In genomic region chr19:6737873-6738725, GRCh38 we compare ENCODE assay signal across 8 cellular contexts. TPM values are rescaled to one million over a fixed set of nuclear protein-coding genes. Genes with fewer than 3 reads are reported as not detected.
DNase-seq lines count a peak whose midpoint lies in the region; ATAC-seq, FAIRE-seq and TF ChIP-seq lines count a peak whose summit lies in the region.

No MANE protein-coding gene starts in this region.

- peak; percentile 53 for DNase-seq in AG09319 (ENCODE audit: extremely low read depth, low read depth)
- DNase-seq in NCI-H2029 treated with DMSO at 0.1 percent for 48 hours (lab: John Stamatoyannopoulos, UW), result peak; percentile 61
- peak; percentile 82 to 97 for DNase-seq in breast epithelium (ENCODE audit: low spot score in 2 of 2)
- DNase-seq in kidney, result peak; percentile 97
- DNase-seq in stimulated activated CD4-positive, alpha-beta T cell treated with anti-CD3 and anti-CD28 coated beads, Interleukin-15, amount 100 ng/mL, for 24 hours, result peak; percentile 86

- H3K9me3 ChIP-seq in breast epithelium (no peaks in the 10 kb centered on the region), kidney (ENCODE audit: control insufficient read depth in 1 of 2, low read length in 2 of 2) (no peaks in the 10 kb centered on the region)

- H3K27me3 ChIP-seq in breast epithelium, result no peaks in the 10 kb centered on the region

- H3K4me3 ChIP-seq in breast epithelium (peak overlapping the region; percentile 26 to 97 (median 80)), kidney (ENCODE audit: low read length in 2 of 2) (peak overlapping the region; percentile 4 to 33)

- no peak for FAIRE-seq in kidney (lab: Jason Lieb, UNC)

- intact Hi-C loops in breast epithelium (cut with DNase I; ENCODE audit: low total_unique reads), result no loop called here
- intact Hi-C loops in kidney (cut with DNase I), result no loop called here

- no peak for TF ChIP-seq POLR2A in breast epithelium (IDR thresholded peaks at IDR 0.05)

- H3K9ac ChIP-seq in kidney (ENCODE audit: low read length in 2 of 2), result peak overlapping the region; percentile 30 to 71

- peak; percentile 3 for ATAC-seq in GM18907 (IDR thresholded peaks at IDR 0.05; ENCODE audit: unreplicated experiment)
- ATAC-seq in GM19467 (IDR thresholded peaks at IDR 0.05; ENCODE audit: unreplicated experiment), result no peak

- TF ChIP-seq CTCF in AG09319 (IDR thresholded peaks at IDR 0.05; ENCODE audit: low read depth, low read length), result peak; percentile 76
- peak; percentile 74 for TF ChIP-seq CTCF in VCaP (conservative IDR thresholded peaks at IDR 0.05)
- TF ChIP-seq CTCF in breast epithelium (IDR thresholded peaks at IDR 0.05), result peak; percentile 52 to 73 (median 69)
- peak; percentile 73 for TF ChIP-seq CTCF in kidney (IDR thresholded peaks at IDR 0.05; ENCODE audit: borderline replicate concordance, extremely low read depth, insufficient read depth)

- peak overlapping the region; percentile 65 for H3K27ac ChIP-seq in VCaP
- H3K27ac ChIP-seq in breast epithelium, result peak overlapping the region; percentile 96 to 99
- H3K27ac ChIP-seq in kidney (ENCODE audit: low read depth in 2 of 2, low read length in 2 of 2), result peak overlapping the region; percentile 85 to 89

- peaks cover 5 to 20% of the 10 kb centered on the region in 2 donors for H3K4me1 ChIP-seq in breast epithelium
- peaks cover 13 to 31% of the 10 kb centered on the region in 2 donors for H3K4me1 ChIP-seq in kidney (ENCODE audit: control insufficient read depth in 1 of 2, insufficient read depth in 1 of 2, low read depth in 1 of 2, low read length in 2 of 2)

- no peaks in the 10 kb centered on the region for H3K36me3 ChIP-seq in breast epithelium
- H3K36me3 ChIP-seq in kidney (ENCODE audit: control insufficient read depth in 1 of 2, insufficient read depth in 2 of 2, low read length in 2 of 2), result peaks cover 1 to 5% of the 10 kb centered on the region in 2 donors

RNA-seq across cellular contexts. Expression of gene GPR108, which starts 0.7 kb away (rescaled TPM):
- total RNA-seq in breast epithelium, result 10 to 100 TPM; 62.9 to 98.1 (median 78.0) TPM
- 113 TPM for total RNA-seq in kidney
- polyA plus RNA-seq in kidney (ENCODE audit: insufficient read depth, low read depth, low replicate concordance), result 144 TPM

RNA-seq across cellular contexts. Expression of gene TRIP10, which starts 1.4 kb away (rescaled TPM):
- total RNA-seq in breast epithelium (10 to 100 TPM; 56.9 to 98.1 (median 87.5) TPM), kidney (92.9 TPM)
- 57.5 TPM for polyA plus RNA-seq in kidney (ENCODE audit: insufficient read depth, low read depth, low replicate concordance)

RNA-seq across cellular contexts. Expression of gene C3, which starts 17.6 kb away (rescaled TPM):
- total RNA-seq in breast epithelium (1,000 to 10,000 TPM in 2 of 3 donors, 100 to 1,000 TPM in 1; 856 to 1,298 (median 1,115) TPM), kidney (3,831 TPM)
- 452 TPM for polyA plus RNA-seq in kidney (ENCODE audit: insufficient read depth, low read depth, low replicate concordance)

RNA-seq across cellular contexts. Expression of gene SH2D3A, which starts 29.1 kb away (rescaled TPM):
- 10 to 100 TPM in 2 of 3 donors, under 1 TPM in 1; 0.96 to 38.2 (median 18.4) TPM for total RNA-seq in breast epithelium
- total RNA-seq in kidney, result 35.4 TPM
- 12.5 TPM for polyA plus RNA-seq in kidney (ENCODE audit: insufficient read depth, low read depth, low replicate concordance)

RNA-seq across cellular contexts. Expression of gene VAV1, which starts 34.4 kb away (rescaled TPM):
- 10 to 100 TPM in 1 of 3 donors, 1 to 10 TPM in 2; 6.6 to 10.2 (median 8.5) TPM for total RNA-seq in breast epithelium
- 15.5 TPM for total RNA-seq in kidney
- polyA plus RNA-seq in kidney (ENCODE audit: insufficient read depth, low read depth, low replicate concordance), result 0.90 TPM
